ENCODE assay signal across 36 cellular contexts in the genomic region with DNA sequence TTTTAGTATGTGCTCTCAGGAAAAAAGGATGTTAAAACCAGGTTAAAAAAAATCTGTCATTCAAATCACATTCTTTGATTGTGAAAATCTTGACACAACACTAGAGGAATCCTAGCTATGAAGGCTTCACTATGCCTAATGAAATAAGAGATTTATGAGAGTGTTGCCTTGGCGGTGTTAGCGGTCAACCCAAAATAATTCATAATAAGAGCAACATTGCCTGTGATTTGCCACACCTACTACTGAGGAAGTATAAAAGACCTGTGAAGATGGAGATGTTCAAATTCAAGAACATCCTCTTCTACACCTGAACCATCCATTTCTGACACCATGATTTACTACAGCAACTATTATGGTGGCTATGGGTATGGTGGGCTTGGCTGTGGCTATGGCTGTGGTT. TPM values are rescaled to one million over a fixed set of nuclear protein-coding genes. Genes with fewer than 3 reads are reported as not detected.
"Had no signal": no experiment of that assay in that cellular context is flagged by ENCODE, and none has a peak within 500 bp of the region (broad histone marks: within the 10 kb centered on the region; RNA-seq: fewer than 3 reads in every experiment).

A gene with protein sequence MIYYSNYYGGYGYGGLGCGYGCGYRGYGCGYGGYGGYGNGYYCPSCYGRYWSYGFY (plus strand): TSS at position 301 of the 400 bp plus-strand sequence. CDS start 30 bp downstream, at position 331.

- H3K36me3 Mint-ChIP-seq: activated CD4-positive, alpha-beta memory T cell treated with anti-CD3 and anti-CD28 coated beads for 36 hours; activated naive CD4-positive, alpha-beta T cell treated with anti-CD3 and anti-CD28 coated beads, Interleukin-2, amount 10 ng/mL, durations not matched to agents 7 days and 5 days; activated naive CD4-positive, alpha-beta T cell treated with anti-CD3 and anti-CD28 coated beads, Interleukin-2, amount 50 U/mL, for 24 hours; activated naive CD8-positive, alpha-beta T cell; activated naive CD8-positive, alpha-beta T cell treated with anti-CD3 and anti-CD28 coated beads, Interleukin-2, amount 10 ng/mL, durations not matched to agents 7 days and 5 days; brain had no signal

- H3K4me3 Mint-ChIP-seq: activated B cell treated with CpG ODN at 0.5 μM for 24 hours; activated CD4-positive, alpha-beta memory T cell treated with anti-CD3 and anti-CD28 coated beads for 36 hours; activated CD4-positive, alpha-beta T cell treated with anti-CD3 and anti-CD28 coated beads, Interleukin-2, amount 10 ng/mL, durations not matched to agents 24 days and 14 days; activated CD8-positive, alpha-beta T cell treated with anti-CD3 and anti-CD28 coated beads for 36 hours; activated naive CD4-positive, alpha-beta T cell treated with anti-CD3 and anti-CD28 coated beads, Interleukin-2, amount 10 ng/mL, durations not matched to agents 7 days and 5 days; activated naive CD4-positive, alpha-beta T cell treated with anti-CD3 and anti-CD28 coated beads, Interleukin-2, amount 50 U/mL, for 24 hours; activated naive CD8-positive, alpha-beta T cell; activated naive CD8-positive, alpha-beta T cell treated with anti-CD3 and anti-CD28 coated beads, Interleukin-2, amount 10 ng/mL, durations not matched to agents 7 days and 5 days; activated naive CD8-positive, alpha-beta T cell treated with anti-CD3 and anti-CD28 coated beads, Interleukin-2, amount 50 U/mL, for 24 hours; activated T-cell treated with anti-CD3 and anti-CD28 coated beads, Interleukin-2, amount 50 U/mL, for 24 hours; activated T-helper 17 cell treated with anti-CD3 and anti-CD28 coated beads, Interleukin-2, amount 50 U/mL, for 72 hours; brain; central memory CD8-positive, alpha-beta T cell; T-helper 1 cell treated with Interleukin-12 subunit alpha and Interleukin-12 subunit beta and Interleukin-4 antibody, amounts not matched to agents 30 μg/mL and 1 μg/mL, for 36 hours; T-helper 2 cell treated with Interferon-gamma antibody and Interleukin-4, amounts not matched to agents 5 μg/mL and 100 μg/mL, for 36 hours had no signal

- H3K27ac Mint-ChIP-seq: activated B cell treated with CpG ODN at 0.5 μM for 24 hours; activated CD4-positive, alpha-beta memory T cell treated with anti-CD3 and anti-CD28 coated beads for 36 hours; activated CD4-positive, alpha-beta T cell treated with anti-CD3 and anti-CD28 coated beads, Interleukin-2, amount 10 ng/mL, durations not matched to agents 24 days and 14 days; activated CD8-positive, alpha-beta T cell treated with anti-CD3 and anti-CD28 coated beads for 36 hours; activated naive CD4-positive, alpha-beta T cell treated with anti-CD3 and anti-CD28 coated beads, Interleukin-2, amount 10 ng/mL, durations not matched to agents 7 days and 5 days; activated naive CD4-positive, alpha-beta T cell treated with anti-CD3 and anti-CD28 coated beads, Interleukin-2, amount 50 U/mL, for 24 hours; activated naive CD8-positive, alpha-beta T cell; activated naive CD8-positive, alpha-beta T cell treated with anti-CD3 and anti-CD28 coated beads, Interleukin-2, amount 10 ng/mL, durations not matched to agents 7 days and 5 days; activated naive CD8-positive, alpha-beta T cell treated with anti-CD3 and anti-CD28 coated beads, Interleukin-2, amount 50 U/mL, for 24 hours; activated T-cell treated with anti-CD3 and anti-CD28 coated beads, Interleukin-2, amount 50 U/mL, for 24 hours; activated T-helper 17 cell treated with anti-CD3 and anti-CD28 coated beads, Interleukin-2, amount 50 U/mL, for 72 hours; brain; T-helper 1 cell treated with Interleukin-12 subunit alpha and Interleukin-12 subunit beta and Interleukin-4 antibody, amounts not matched to agents 30 μg/mL and 1 μg/mL, for 36 hours; T-helper 2 cell treated with Interferon-gamma antibody and Interleukin-4, amounts not matched to agents 5 μg/mL and 100 μg/mL, for 36 hours had no signal

- H3K27me3 Mint-ChIP-seq: activated B cell treated with CpG ODN at 0.5 μM for 24 hours; activated CD4-positive, alpha-beta memory T cell treated with anti-CD3 and anti-CD28 coated beads for 36 hours; activated CD4-positive, alpha-beta T cell treated with anti-CD3 and anti-CD28 coated beads, Interleukin-2, amount 10 ng/mL, durations not matched to agents 24 days and 14 days; activated CD8-positive, alpha-beta T cell treated with anti-CD3 and anti-CD28 coated beads for 36 hours; activated naive CD4-positive, alpha-beta T cell treated with anti-CD3 and anti-CD28 coated beads, Interleukin-2, amount 10 ng/mL, durations not matched to agents 7 days and 5 days; activated naive CD8-positive, alpha-beta T cell; activated naive CD8-positive, alpha-beta T cell treated with anti-CD3 and anti-CD28 coated beads, Interleukin-2, amount 10 ng/mL, durations not matched to agents 7 days and 5 days; activated naive CD8-positive, alpha-beta T cell treated with anti-CD3 and anti-CD28 coated beads, Interleukin-2, amount 50 U/mL, for 24 hours; activated T-cell treated with anti-CD3 and anti-CD28 coated beads, Interleukin-2, amount 50 U/mL, for 24 hours; activated T-helper 17 cell treated with anti-CD3 and anti-CD28 coated beads, Interleukin-2, amount 50 U/mL, for 72 hours; brain; central memory CD8-positive, alpha-beta T cell had no signal

- H3K9me3 Mint-ChIP-seq: activated CD4-positive, alpha-beta T cell treated with anti-CD3 and anti-CD28 coated beads, Interleukin-2, amount 10 ng/mL, durations not matched to agents 24 days and 14 days; activated CD8-positive, alpha-beta T cell treated with anti-CD3 and anti-CD28 coated beads for 36 hours; activated naive CD4-positive, alpha-beta T cell treated with anti-CD3 and anti-CD28 coated beads, Interleukin-2, amount 10 ng/mL, durations not matched to agents 7 days and 5 days; activated T-cell treated with anti-CD3 and anti-CD28 coated beads, Interleukin-2, amount 50 U/mL, for 24 hours; brain; central memory CD8-positive, alpha-beta T cell; T-helper 1 cell treated with Interleukin-12 subunit alpha and Interleukin-12 subunit beta and Interleukin-4 antibody, amounts not matched to agents 30 μg/mL and 1 μg/mL, for 36 hours had no signal

- FAIRE-seq: bronchial epithelial cell, TTC549 had no signal

- H3K4me1 Mint-ChIP-seq: activated B cell treated with CpG ODN at 0.5 μM for 24 hours; activated CD4-positive, alpha-beta T cell treated with anti-CD3 and anti-CD28 coated beads, Interleukin-2, amount 10 ng/mL, durations not matched to agents 24 days and 14 days; activated naive CD4-positive, alpha-beta T cell treated with anti-CD3 and anti-CD28 coated beads, Interleukin-2, amount 10 ng/mL, durations not matched to agents 7 days and 5 days; activated naive CD4-positive, alpha-beta T cell treated with anti-CD3 and anti-CD28 coated beads, Interleukin-2, amount 50 U/mL, for 24 hours; activated naive CD8-positive, alpha-beta T cell treated with anti-CD3 and anti-CD28 coated beads, Interleukin-2, amount 10 ng/mL, durations not matched to agents 7 days and 5 days; activated naive CD8-positive, alpha-beta T cell treated with anti-CD3 and anti-CD28 coated beads, Interleukin-2, amount 50 U/mL, for 24 hours; activated T-helper 17 cell treated with anti-CD3 and anti-CD28 coated beads, Interleukin-2, amount 50 U/mL, for 72 hours; brain; central memory CD8-positive, alpha-beta T cell had no signal

- DNase-seq: activated B cell treated with CpG ODN at 0.5 μM for 24 hours; activated CD4-positive, alpha-beta memory T cell treated with anti-CD3 and anti-CD28 coated beads for 36 hours; activated CD4-positive, alpha-beta T cell treated with anti-CD3 and anti-CD28 coated beads for 4 hours; activated CD4-positive, alpha-beta T cell treated with anti-CD3 and anti-CD28 coated beads, Interleukin-2, amount 10 ng/mL, durations not matched to agents 24 days and 14 days; activated CD4-positive, alpha-beta T cell treated with anti-CD3 and anti-CD28 coated beads, Interleukin-2, amount 50 U/mL, for 1 hour; activated CD4-positive, alpha-beta T cell treated with anti-CD3 and anti-CD28 coated beads, Interleukin-2, amount 50 U/mL, for 4 hours; activated CD4-positive, CD25-positive, alpha-beta regulatory T cell treated with anti-CD3 and anti-CD28 coated beads, Interleukin-2, amount 50 U/mL, for 72 hours; activated CD8-positive, alpha-beta memory T cell treated with anti-CD3 and anti-CD28 coated beads, Interleukin-2, amount 50 U/mL, for 4 hours; activated CD8-positive, alpha-beta T cell treated with anti-CD3 and anti-CD28 coated beads for 36 hours; activated effector memory CD4-positive, alpha-beta T cell treated with anti-CD3 and anti-CD28 coated beads, Interleukin-2, amount 50 U/mL, for 16 hours; activated gamma-delta T cell treated with Interleukin-2 at 50 U/mL for 16 hours; activated naive CD4-positive, alpha-beta T cell treated with anti-CD3 and anti-CD28 coated beads, Interleukin-2, amount 10 ng/mL, durations not matched to agents 7 days and 5 days; activated naive CD4-positive, alpha-beta T cell treated with Interleukin-2 at 50 U/mL for 16 hours; activated naive CD8-positive, alpha-beta T cell treated with anti-CD3 and anti-CD28 coated beads, Interleukin-2, amount 10 ng/mL, durations not matched to agents 7 days and 5 days; activated naive CD8-positive, alpha-beta T cell treated with anti-CD3 and anti-CD28 coated beads, Interleukin-2, amount 50 U/mL, for 24 hours; activated T-cell treated with anti-CD3 and anti-CD28 coated beads, Interleukin-2, amount 50 U/mL, for 24 hours; activated T-cell treated with anti-CD3 and anti-CD28 coated beads, Interleukin-2, amount 50 U/mL, for 48 hours; amygdala; anterior cingulate cortex; caudate nucleus; cerebellar nuclear complex; T-helper 1 cell; T-helper 9 cell had no signal

RNA-seq across cellular contexts. Expression of the gene that starts here (rescaled TPM):
- total RNA-seq: activated B cell treated with CpG ODN at 0.5 μM for 24 hours; activated CD4-positive, alpha-beta memory T cell treated with anti-CD3 and anti-CD28 coated beads for 36 hours; activated CD4-positive, alpha-beta T cell treated with anti-CD3 and anti-CD28 coated beads, Interleukin-2, amount 10 ng/mL, durations not matched to agents 24 days and 14 days; activated CD8-positive, alpha-beta memory T cell treated with anti-CD3 and anti-CD28 coated beads for 36 hours; activated CD8-positive, alpha-beta T cell treated with anti-CD3 and anti-CD28 coated beads for 36 hours; activated naive CD8-positive, alpha-beta T cell treated with anti-CD3 and anti-CD28 coated beads, Interleukin-2, amount 10 ng/mL, durations not matched to agents 7 days and 5 days; activated T-helper 17 cell treated with anti-CD3 and anti-CD28 coated beads, Interleukin-2, amount 50 U/mL, for 72 hours; ascending aorta; bronchial epithelial cell; cardiac muscle cell; chondrocyte had no signal
